ENCODE assay signal across 19 cellular contexts in genomic region chr11:74072286-74072685, GRCh38.
"Had no signal": no experiment of that assay in that cellular context is flagged by ENCODE, and none has a peak within 500 bp of the region (broad histone marks: within the 10 kb centered on the region; RNA-seq: fewer than 3 reads in every experiment).

No MANE protein-coding gene starts in this region.

- H3K27me3 ChIP-seq: brain microvascular endothelial cell, colonic mucosa, neutrophil, pancreas, right lobe of liver, upper lobe of right lung had no signal

- H3K4me1 ChIP-seq: colonic mucosa, right lobe of liver, upper lobe of right lung had no signal

- H3K36me3 ChIP-seq: colonic mucosa had no signal

- H3K4me1 Mint-ChIP-seq: activated naive CD4-positive, alpha-beta T cell treated with anti-CD3 and anti-CD28 coated beads, Interleukin-2, amount 10 ng/mL, durations not matched to agents 7 days and 5 days; endodermal cell had no signal

- H3K4me3 Mint-ChIP-seq: activated naive CD4-positive, alpha-beta T cell treated with anti-CD3 and anti-CD28 coated beads, Interleukin-2, amount 10 ng/mL, durations not matched to agents 7 days and 5 days; endodermal cell; natural killer cell had no signal

- H3K4me3 ChIP-seq: colonic mucosa, lower lobe of right lung, pancreas, right lobe of liver, upper lobe of right lung had no signal

- H3K27ac Mint-ChIP-seq: activated naive CD4-positive, alpha-beta T cell treated with anti-CD3 and anti-CD28 coated beads, Interleukin-2, amount 10 ng/mL, durations not matched to agents 7 days and 5 days; endodermal cell; natural killer cell had no signal

- DNase-seq: activated CD4-positive, alpha-beta T cell treated with anti-CD3 and anti-CD28 coated beads for 1 hour; activated CD4-positive, alpha-beta T cell treated with anti-CD3 and anti-CD28 coated beads, Interleukin-2, amount 50 U/mL, for 48 hours; activated naive CD4-positive, alpha-beta T cell treated with anti-CD3 and anti-CD28 coated beads, Interleukin-2, amount 10 ng/mL, durations not matched to agents 7 days and 5 days; aorta; brain microvascular endothelial cell; central memory CD4-positive, alpha-beta T cell; colonic mucosa; endodermal cell; lower lobe of right lung; natural killer cell; pancreas; right lobe of liver; small intestine; stimulated activated CD4-positive, alpha-beta T cell treated with anti-CD3 and anti-CD28 coated beads, Interleukin-15, amount 100 ng/mL, for 24 hours; stimulated activated CD4-positive, alpha-beta T cell treated with anti-CD3 and anti-CD28 coated beads, Interleukin-4, amount 100 ng/mL, for 1 hour; upper lobe of right lung had no signal

- FAIRE-seq: keratinocyte, pancreas, small intestine had no signal

- H3K27ac ChIP-seq: brain microvascular endothelial cell, colonic mucosa, epithelial cell of prostate, lower lobe of right lung, neutrophil, pancreas, right lobe of liver, upper lobe of right lung had no signal

- H3K9me3 ChIP-seq: colonic mucosa, lower lobe of right lung, neutrophil, pancreas, right lobe of liver, upper lobe of right lung had no signal

- ATAC-seq: lower lobe of right lung, natural killer cell, pancreas, right lobe of liver, upper lobe of right lung had no signal

- H3K9me3 Mint-ChIP-seq: activated naive CD4-positive, alpha-beta T cell treated with anti-CD3 and anti-CD28 coated beads, Interleukin-2, amount 10 ng/mL, durations not matched to agents 7 days and 5 days; endodermal cell; natural killer cell had no signal

- H3K27me3 Mint-ChIP-seq: activated naive CD4-positive, alpha-beta T cell treated with anti-CD3 and anti-CD28 coated beads, Interleukin-2, amount 10 ng/mL, durations not matched to agents 7 days and 5 days had no signal
